ENCODE assay signal across 24 cellular contexts in the genomic region with DNA sequence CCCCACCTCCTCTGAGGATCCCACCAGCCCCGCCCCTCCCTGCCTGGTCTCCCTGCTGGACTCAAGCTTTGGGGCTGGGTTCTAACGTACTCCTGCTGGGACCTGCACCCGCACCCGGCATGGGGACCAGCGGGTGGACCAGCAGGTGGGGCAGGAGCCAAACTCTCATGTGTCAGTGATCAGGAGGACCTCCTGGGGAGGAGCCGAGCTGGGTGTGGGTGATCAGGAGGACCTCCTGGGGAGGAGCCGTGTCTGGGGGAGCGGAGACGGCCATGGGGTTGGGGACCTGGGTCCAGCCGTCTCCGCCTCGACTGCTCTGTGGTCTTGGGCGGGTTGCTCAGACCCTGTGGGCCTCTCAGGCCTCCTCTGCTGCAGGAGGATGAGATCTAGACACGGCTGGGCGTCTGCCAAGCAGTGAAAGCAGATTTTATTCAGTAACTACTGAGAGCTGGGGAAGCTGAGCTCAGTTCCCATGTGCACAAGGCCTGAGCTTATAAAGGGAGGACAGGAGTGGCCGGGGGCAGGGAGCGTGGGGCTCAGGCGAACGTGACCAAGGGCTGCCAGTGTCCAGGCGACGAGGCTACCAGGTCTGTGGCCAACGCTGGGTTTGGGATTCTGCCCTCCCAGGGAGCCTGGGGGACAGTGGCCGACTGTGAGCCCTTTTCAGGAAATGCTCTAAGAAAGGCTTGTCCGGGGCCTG. TPM values are rescaled to one million over a fixed set of nuclear protein-coding genes. Genes with fewer than 3 reads are reported as not detected.
"Had no signal": no experiment of that assay in that cellular context is flagged by ENCODE, and none has a peak within 500 bp of the region (broad histone marks: within the 10 kb centered on the region; RNA-seq: fewer than 3 reads in every experiment).

No MANE protein-coding gene starts in this region.

- ATAC-seq: activated T-cell treated with anti-CD3 and anti-CD28 coated beads, Interleukin-2, amount 50 U/mL, for 4 hours; body of pancreas; effector memory CD8-positive, alpha-beta T cell; left ventricle myocardium superior; naive thymus-derived CD4-positive, alpha-beta T cell; pancreas; stimulated activated memory B cell treated with anti-CD40 and anti-IgM and Interleukin-4, amounts not matched to agents 10 μg/mL and 1 μg/mL and 100 μg/mL, for 72 hours had no signal

- H3K36me3 Mint-ChIP-seq: stimulated activated memory B cell treated with anti-CD40 and anti-IgM and Interleukin-4, amounts not matched to agents 10 μg/mL and 1 μg/mL and 100 μg/mL, for 72 hours had no signal

- H3K4me3 ChIP-seq: body of pancreas, pancreas, spleen, testis, upper lobe of left lung had no signal

- H3K4me1 ChIP-seq: body of pancreas, pancreas, spleen, testis, upper lobe of left lung had no signal

- DNase-seq: activated CD4-positive, alpha-beta T cell treated with anti-CD3 and anti-CD28 coated beads, Interleukin-2, amount 50 U/mL, for 1 hour; activated CD8-positive, alpha-beta memory T cell treated with anti-CD3 and anti-CD28 coated beads, Interleukin-2, amount 50 U/mL, for 4 hours; activated naive CD4-positive, alpha-beta T cell treated with anti-CD3 and anti-CD28 coated beads for 36 hours; activated T-cell treated with anti-CD3 and anti-CD28 coated beads, Interleukin-2, amount 50 U/mL, for 4 hours; body of pancreas; effector memory CD8-positive, alpha-beta T cell; head of caudate nucleus; kidney glomerular epithelial cell; left ventricle myocardium superior; stimulated activated CD4-positive, alpha-beta T cell treated with anti-CD3 and anti-CD28 coated beads, Interleukin-4, amount 100 ng/mL, for 4 hours; T-helper 1 cell; T-helper 9 cell; testis had no signal

- H3K36me3 ChIP-seq: neutrophil, pancreas, spleen, upper lobe of left lung had no signal

- H3K27me3 ChIP-seq: body of pancreas, pancreas, testis, upper lobe of left lung had no signal

- H3K9me3 ChIP-seq: body of pancreas, neutrophil, pancreas, testis, upper lobe of left lung had no signal

- H3K27ac Mint-ChIP-seq: activated naive CD4-positive, alpha-beta T cell treated with anti-CD3 and anti-CD28 coated beads for 36 hours; naive thymus-derived CD4-positive, alpha-beta T cell; stimulated activated memory B cell treated with anti-CD40 and anti-IgM and Interleukin-4, amounts not matched to agents 10 μg/mL and 1 μg/mL and 100 μg/mL, for 72 hours had no signal

- H3K27ac ChIP-seq: body of pancreas, neutrophil, pancreas, spleen, testis, upper lobe of left lung had no signal

- H3K4me3 Mint-ChIP-seq: activated naive CD4-positive, alpha-beta T cell treated with anti-CD3 and anti-CD28 coated beads for 36 hours; activated T-cell treated with anti-CD3 and anti-CD28 coated beads, Interleukin-2, amount 50 U/mL, for 4 hours; effector memory CD8-positive, alpha-beta T cell; naive thymus-derived CD4-positive, alpha-beta T cell; stimulated activated memory B cell treated with anti-CD40 and anti-IgM and Interleukin-4, amounts not matched to agents 10 μg/mL and 1 μg/mL and 100 μg/mL, for 72 hours had no signal

- H3K4me1 Mint-ChIP-seq: naive thymus-derived CD4-positive, alpha-beta T cell; stimulated activated memory B cell treated with anti-CD40 and anti-IgM and Interleukin-4, amounts not matched to agents 10 μg/mL and 1 μg/mL and 100 μg/mL, for 72 hours had no signal

- FAIRE-seq: frontal cortex, pancreas had no signal

- H3K9me3 Mint-ChIP-seq: effector memory CD8-positive, alpha-beta T cell had no signal

RNA-seq across cellular contexts. Expression of a gene that starts 33.6 kb away (rescaled TPM):
- total RNA-seq: activated naive CD4-positive, alpha-beta T cell treated with anti-CD3 and anti-CD28 coated beads for 36 hours; body of pancreas; cardiac septum; dermis microvascular lymphatic vessel endothelial cell; epithelial cell of proximal tubule; frontal cortex; left ventricle myocardium superior; mucosa of gallbladder; pancreas had no signal
- polyA plus RNA-seq: naive thymus-derived CD4-positive, alpha-beta T cell; pancreas had no signal

RNA-seq across cellular contexts. Expression of a gene that starts 36.4 kb away (rescaled TPM):
- total RNA-seq: activated naive CD4-positive, alpha-beta T cell treated with anti-CD3 and anti-CD28 coated beads for 36 hours had no signal
- polyA plus RNA-seq: naive thymus-derived CD4-positive, alpha-beta T cell had no signal

RNA-seq across cellular contexts. Expression of a gene that starts 41.3 kb away (rescaled TPM):
- total RNA-seq: activated naive CD4-positive, alpha-beta T cell treated with anti-CD3 and anti-CD28 coated beads for 36 hours; activated T-cell treated with anti-CD3 and anti-CD28 coated beads, Interleukin-2, amount 50 U/mL, for 4 hours; dermis microvascular lymphatic vessel endothelial cell; epithelial cell of proximal tubule; frontal cortex had no signal
- polyA plus RNA-seq: naive thymus-derived CD4-positive, alpha-beta T cell had no signal
